8 cellular contexts compared by ENCODE assay signal in the genomic region with DNA sequence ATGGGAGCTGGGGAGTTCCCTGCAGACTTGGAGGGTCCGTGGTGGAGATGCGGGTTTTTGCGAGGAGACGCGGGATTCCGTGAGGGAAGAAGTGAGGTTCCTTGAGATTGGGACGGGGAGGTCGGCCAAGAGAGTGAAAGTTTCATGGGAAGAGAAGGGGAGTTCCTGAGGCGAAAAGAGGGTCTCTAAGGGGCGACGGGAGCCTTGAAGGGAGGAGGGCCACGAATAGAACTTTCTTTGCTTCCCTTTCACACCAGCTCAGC. TPM values are rescaled to one million over a fixed set of nuclear protein-coding genes. Genes with fewer than 3 reads are reported as not detected.
DNase-seq lines count a peak whose midpoint lies in the region; ATAC-seq and TF ChIP-seq lines count a peak whose summit lies in the region.

No MANE protein-coding gene starts in this region.

- POLR2A ChIA-PET in T-cell (lab: Charles Lee), result no interaction called here

- TF ChIP-seq CTCF in fibroblast of mammary gland (conservative IDR thresholded peaks at IDR 0.05; ENCODE audit: control insufficient read depth, insufficient read depth, low read depth, low read length) (no peak), psoas muscle (IDR thresholded peaks at IDR 0.05) (no peak)

- DNase-seq in T-cell (no peak), fibroblast of mammary gland (ENCODE audit: low read depth) (no peak), psoas muscle (no peak), NCI-H524 treated with DMSO at 0.1 percent for 48 hours (lab: John Stamatoyannopoulos, UW) (no peak), SW480 (ENCODE audit: low spot score) (no peak), dedifferentiated amniotic fluid mesenchymal stem cell (ENCODE audit: extremely low spot score) (no peak), SW 1271 (lab: John Stamatoyannopoulos, UW) (no peak)

- CTCF ChIA-PET in T-cell (lab: Charles Lee), result interaction anchor here in 1 of 2 donors (1.0 kb wide), 1 partner anchor 73 kb away, joined by 4 read pairs; no protein-coding TSS in a partner anchor

- H3K27me3 ChIP-seq in psoas muscle (ENCODE audit: insufficient read depth in 3 of 3, low read length in 2 of 3), result no peaks in the 10 kb centered on the region

- H3K4me3 Mint-ChIP-seq in T-cell, result peak overlapping the region; percentile 87 to 91 (median 89)

- H3K27me3 Mint-ChIP-seq in T-cell, result no peaks in the 10 kb centered on the region

- H3K9me3 ChIP-seq in psoas muscle, result no peaks in the 10 kb centered on the region

- WGBS in psoas muscle, 3 donors, result 1 to 2% (median 1%) methylated on average over 12 of the region's 12 CpGs

- H3K27ac ChIP-seq in psoas muscle, result peak overlapping the region; percentile 96

- H3K36me3 Mint-ChIP-seq in T-cell, result no peaks in the 10 kb centered on the region

- H3K4me1 Mint-ChIP-seq in T-cell, result peaks cover 48 to 57% (median 56%) of the 10 kb centered on the region in 3 donors

- peaks cover 40% of the 10 kb centered on the region for H3K4me1 ChIP-seq in psoas muscle

- ATAC-seq in T-cell (replicated peaks in 1 of 4) (no peak), psoas muscle (no peak)

- H3K4me3 ChIP-seq in GM08714 (ENCODE audit: low read length) (peak overlapping the region; percentile 60), fibroblast of mammary gland (ENCODE audit: control insufficient read depth, low read depth, low read length) (peak overlapping the region; percentile 84), psoas muscle (peak overlapping the region; percentile 97)

- peak overlapping the region; percentile 65 to 74 for H3K27ac Mint-ChIP-seq in T-cell

- no peaks in the 10 kb centered on the region for H3K9me3 Mint-ChIP-seq in T-cell

- intact Hi-C loops in psoas muscle (cut with DNase I), result loop anchor here in 1 of 2 donors (10.0 kb wide), 1 partner anchor 218 kb away; the partner anchor contains the start of gene TRPC4AP

- H3K36me3 ChIP-seq in psoas muscle (ENCODE audit: insufficient read depth in 1 of 2, low read depth in 1 of 2), result peaks cover 0 to 5% of the 10 kb centered on the region in 2 donors

RNA-seq across cellular contexts. Expression of gene ACSS2, which starts 0.5 kb away (rescaled TPM):
- total RNA-seq in T-cell (10 to 100 TPM; 24.7 to 34.7 (median 27.7) TPM), psoas muscle (100 to 1,000 TPM; 106 to 161 (median 115) TPM)
- 10 to 100 TPM; 15.9 to 68.0 (median 56.7) TPM for polyA plus RNA-seq in psoas muscle

RNA-seq across cellular contexts. Expression of gene GGT7, which starts 4.3 kb away (rescaled TPM):
- total RNA-seq in T-cell (10 to 100 TPM; 31.5 to 47.0 (median 38.1) TPM), psoas muscle (10 to 100 TPM; 12.8 to 36.2 (median 29.0) TPM)
- 10 to 100 TPM in 2 of 3 donors, 1 to 10 TPM in 1; 4.8 to 32.4 (median 14.3) TPM for polyA plus RNA-seq in psoas muscle

RNA-seq across cellular contexts. Expression of gene NCOA6, which starts 51.5 kb away (rescaled TPM):
- total RNA-seq in T-cell, result 10 to 100 TPM; 27.1 to 31.8 (median 28.3) TPM
- total RNA-seq in psoas muscle, result 10 to 100 TPM; 11.0 to 15.7 (median 13.0) TPM
- polyA plus RNA-seq in psoas muscle, result 1 to 10 TPM; 5.6 to 7.2 (median 6.9) TPM
